ENCODE assay signal across 23 cellular contexts in genomic region chr2:211103989-211104388, GRCh38.
DNase-seq lines count a peak whose midpoint lies in the region; ATAC-seq and TF ChIP-seq lines count a peak whose summit lies in the region.
"Had no signal": no experiment of that assay in that cellular context is flagged by ENCODE, and none has a peak within 500 bp of the region (broad histone marks: within the 10 kb centered on the region; RNA-seq: fewer than 3 reads in every experiment).

No MANE protein-coding gene starts in this region.

- no peaks in the 10 kb centered on the region for H3K79me2 ChIP-seq in smooth muscle cell (ENCODE audit: low read depth)

- H3K36me3 ChIP-seq in smooth muscle cell (ENCODE audit: low read depth) = no peaks in the 10 kb centered on the region
- H3K36me3 ChIP-seq: ascending aorta; BLaER1 treated with 17β-estradiol and CSF1 and Interleukin-3, amounts not matched to agents 10 nM and 100 nM; pancreas; WERI-Rb-1 had no signal

- DNase-seq in NCI-H1105 treated with DMSO at 0.1 percent for 48 hours (lab: John Stamatoyannopoulos, UW) (peak; percentile 26), NCI-H1105 (lab: John Stamatoyannopoulos, UW) (no peak), NCI-H446 treated with DMSO at 0.1 percent for 48 hours (lab: John Stamatoyannopoulos, UW) (peak; percentile 17), fibroblast of the aortic adventitia (ENCODE audit: low read depth) (peak; percentile 45), smooth muscle cell (lab: John Stamatoyannopoulos, UW; ENCODE audit: unreplicated experiment) (no peak), foreskin fibroblast (no peak), erythroblast (lab: John Stamatoyannopoulos, UW) (no peak)
- DNase-seq: 8988T; activated CD4-positive, alpha-beta memory T cell treated with anti-CD3 and anti-CD28 coated beads for 36 hours; activated naive CD4-positive, alpha-beta T cell treated with anti-CD3 and anti-CD28 coated beads for 36 hours; effector memory CD8-positive, alpha-beta T cell; GF-D8; naive B cell; NCI-H1930; pancreas; PC-9; stimulated activated naive CD8-positive, alpha-beta T cell treated with anti-CD3 and anti-CD28 coated beads, Interleukin-15, Interleukin-2, amounts not matched to agents 100 U/mL and 50 U/mL, for 24 hours; WERI-Rb-1 had no signal

- ATAC-seq in GM19351 (IDR thresholded peaks at IDR 0.05; ENCODE audit: unreplicated experiment) = no peak
- ATAC-seq: effector memory CD8-positive, alpha-beta T cell; GM12878; pancreas; stimulated activated naive CD8-positive, alpha-beta T cell treated with anti-CD3 and anti-CD28 coated beads, Interleukin-15, Interleukin-2, amounts not matched to agents 100 U/mL and 50 U/mL, for 24 hours had no signal

- no peaks in the 10 kb centered on the region for H3K4me1 ChIP-seq in smooth muscle cell (ENCODE audit: low read depth)
- H3K4me1 ChIP-seq: ascending aorta; BLaER1 treated with 17β-estradiol and CSF1 and Interleukin-3, amounts not matched to agents 10 nM and 100 nM; pancreas had no signal

- H4K20me1 ChIP-seq in smooth muscle cell (ENCODE audit: low read depth) = no peaks in the 10 kb centered on the region
- H4K20me1 ChIP-seq: BLaER1 treated with 17β-estradiol and CSF1 and Interleukin-3, amounts not matched to agents 10 nM and 100 nM had no signal

- H3K4me3 ChIP-seq in fibroblast of the aortic adventitia (ENCODE audit: low read depth, low read length) (no peak overlapping the region), smooth muscle cell (no peak overlapping the region), foreskin fibroblast (ENCODE audit: low read depth in 1 of 2, low read length in 2 of 2) (no peak overlapping the region)
- H3K4me3 ChIP-seq: ascending aorta; BLaER1 treated with 17β-estradiol and CSF1 and Interleukin-3, amounts not matched to agents 10 nM and 100 nM; GM12878; lung; pancreas; PC-9 had no signal

- WGBS in smooth muscle cell (ENCODE audit: low lambda C conversion rate) = 31% methylated on average over 4 of the region's 4 CpGs

- H3K9me3 ChIP-seq in smooth muscle cell (replicated peaks; ENCODE audit: low read depth) = no peaks in the 10 kb centered on the region
- H3K9me3 ChIP-seq: ascending aorta, pancreas had no signal

- H3F3A ChIP-seq in smooth muscle cell (ENCODE audit: low read depth) = no peaks in the 10 kb centered on the region

- H3K9ac ChIP-seq in smooth muscle cell (ENCODE audit: low read depth) = no peak overlapping the region
- H3K9ac ChIP-seq: BLaER1 treated with 17β-estradiol and CSF1 and Interleukin-3, amounts not matched to agents 10 nM and 100 nM had no signal

- TF ChIP-seq CTCF in fibroblast of the aortic adventitia (IDR thresholded peaks at IDR 0.05; ENCODE audit: insufficient read depth, low read length) = no peak
- TF ChIP-seq CTCF in smooth muscle cell (IDR thresholded peaks at IDR 0.05; ENCODE audit: borderline replicate concordance, insufficient read depth, poor library complexity, severe bottlenecking) = no peak
- no peak for TF ChIP-seq CTCF in foreskin fibroblast (IDR thresholded peaks at IDR 0.05; ENCODE audit: low read depth, low read length)

- no peak for TF ChIP-seq POLR2A in erythroblast (IDR thresholded peaks at IDR 0.05; ENCODE audit: low read length)

- H3K27ac ChIP-seq in smooth muscle cell (ENCODE audit: low read depth) = no peak overlapping the region
- H3K27ac ChIP-seq: ascending aorta; BLaER1 treated with 17β-estradiol and CSF1 and Interleukin-3, amounts not matched to agents 10 nM and 100 nM; pancreas; PC-9; WERI-Rb-1 had no signal

- H3K4me2 ChIP-seq in smooth muscle cell = no peak overlapping the region
- H3K4me2 ChIP-seq: BLaER1 treated with 17β-estradiol and CSF1 and Interleukin-3, amounts not matched to agents 10 nM and 100 nM; PC-9 had no signal

- no peaks in the 10 kb centered on the region for H3K27me3 ChIP-seq in smooth muscle cell (ENCODE audit: low read depth)
- H3K27me3 ChIP-seq: ascending aorta; BLaER1 treated with 17β-estradiol and CSF1 and Interleukin-3, amounts not matched to agents 10 nM and 100 nM; pancreas had no signal

- peak overlapping the region; percentile 15 for H2AFZ ChIP-seq in smooth muscle cell (ENCODE audit: low read depth)
- H2AFZ ChIP-seq: PC-9 had no signal

Comparison
In these comparisons a context has a peak if more than half of its experiments do, and no peak if none do; other contexts are left out.
1. DNase-seq: peak in NCI-H1105 treated with DMSO at 0.1 percent for 48 hours (single experiment), NCI-H446 treated with DMSO at 0.1 percent for 48 hours (single experiment) and fibroblast of the aortic adventitia (single experiment); none in NCI-H1105 (single experiment), smooth muscle cell (single experiment), foreskin fibroblast (0 of 2) and erythroblast (0 of 2).